In the genomic region with DNA sequence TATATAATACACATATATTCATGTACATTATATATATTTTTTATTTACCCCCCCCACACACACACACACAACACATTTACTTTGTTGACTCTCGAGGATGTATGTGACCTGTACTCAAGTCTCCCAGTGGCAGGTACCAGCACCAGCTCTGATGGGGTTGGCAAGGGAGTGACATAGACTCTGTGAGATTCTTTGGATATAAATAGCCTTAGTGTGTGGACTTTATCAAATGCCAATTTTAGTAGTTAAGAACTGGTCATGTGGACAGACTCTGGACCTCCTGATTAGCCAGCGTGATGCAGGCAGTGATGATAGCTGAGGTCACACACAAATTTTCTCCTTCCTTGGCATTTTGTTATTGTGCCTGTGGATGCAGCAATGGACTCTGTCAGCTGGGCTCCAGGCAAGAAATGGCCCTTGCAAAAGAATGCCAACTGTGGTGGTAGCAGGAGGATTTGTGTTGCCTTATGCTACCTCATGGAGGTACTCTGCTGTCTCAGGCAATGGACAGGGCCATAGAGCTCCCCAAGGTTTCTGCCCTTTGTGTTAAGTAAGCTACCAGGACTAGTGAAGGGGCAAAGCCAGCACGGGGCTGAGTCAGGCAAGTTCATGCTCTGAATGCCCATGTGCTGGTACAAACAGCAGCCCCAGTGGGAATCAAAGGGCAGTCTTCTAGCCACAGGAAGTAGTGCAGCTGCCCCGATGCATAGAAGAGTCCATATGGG, we compare ENCODE assay signal across 16 cellular contexts.
DNase-seq lines count a peak whose midpoint lies in the region; ATAC-seq, FAIRE-seq and TF ChIP-seq lines count a peak whose summit lies in the region.
"Had no signal": no experiment of that assay in that cellular context is flagged by ENCODE, and none has a peak within 500 bp of the region (broad histone marks: within the 10 kb centered on the region; RNA-seq: fewer than 3 reads in every experiment).

No MANE protein-coding gene starts in this region.

- H3K4me3 ChIP-seq in GM12878 (no peak overlapping the region), right atrium auricular region (no peak overlapping the region)

- ATAC-seq in GM12878, result peak; percentile 32
- no peak for ATAC-seq in HG03159 (IDR thresholded peaks at IDR 0.05; ENCODE audit: unreplicated experiment)
- ATAC-seq: HepG2, Panc1 had no signal

- no peak overlapping the region for H3K27ac ChIP-seq in GM12878 (ENCODE audit: control insufficient read depth, insufficient read depth)
- peak overlapping the region; percentile 42 to 68 for H3K27ac ChIP-seq in right atrium auricular region
- H3K27ac ChIP-seq: KMS-11 had no signal

- BruUV-seq in GM12878 (replicated peaks; lab: Mats Ljungman, UMichigan), result no TSS peak

- 22% methylated on average over 4 of the region's 4 CpGs for WGBS in GM12878 (ENCODE audit: insufficient coverage, insufficient replicate concordance, low lambda C conversion rate, missing lambda C conversion rate)

- TF ChIP-seq RAD21 in GM12878 (IDR thresholded peaks at IDR 0.05; ENCODE audit: insufficient read depth, low read depth, low read length), result no peak

- H3K27me3 ChIP-seq in GM12878 (replicated peaks in 1 of 2; ENCODE audit: control insufficient read depth in 2 of 2, insufficient read depth in 2 of 2, low read length in 1 of 2) (no peaks in the 10 kb centered on the region), right atrium auricular region (no peaks in the 10 kb centered on the region)

- intact Hi-C loops in GM12878 (cut with micrococcal nuclease; ENCODE audit: unreplicated experiment), result no loop called here

- H4K20me1 ChIP-seq in GM12878 (ENCODE audit: control insufficient read depth, insufficient read depth), result no peaks in the 10 kb centered on the region

- no peak overlapping the region for H2AFZ ChIP-seq in GM12878 (ENCODE audit: control insufficient read depth, low read depth, low read length)

- CTCF ChIA-PET in GM12878 (lab: Yijun Ruan, JAX), result interaction anchor here (1.2 kb wide), 1 partner anchor 9 kb away, joined by 3 read pairs; no protein-coding TSS in a partner anchor

- RAD21 ChIA-PET in GM12878 (lab: Charles Lee; ENCODE audit: unreplicated experiment), result no interaction called here

- no peaks in the 10 kb centered on the region for H3K4me1 ChIP-seq in GM12878 (ENCODE audit: control insufficient read depth, insufficient read depth, low read length)
- H3K4me1 ChIP-seq in right atrium auricular region, result no peaks in the 10 kb centered on the region
- H3K4me1 ChIP-seq: Caco-2 had no signal

- H3K9me3 ChIP-seq in GM12878 (replicated peaks; ENCODE audit: control insufficient read depth, insufficient read depth, low read length) (no peaks in the 10 kb centered on the region), right atrium auricular region (no peaks in the 10 kb centered on the region)
- H3K9me3 ChIP-seq: Caco-2 had no signal

- DNase-seq in DMS53 treated with DMSO at 0.1 percent for 48 hours (lab: John Stamatoyannopoulos, UW; ENCODE audit: unreplicated experiment), result peak; percentile 16
- peak; percentile 13 for DNase-seq in NCI-H524 treated with DMSO at 0.1 percent for 48 hours (lab: John Stamatoyannopoulos, UW)
- no peak for DNase-seq in GM12878 (ENCODE audit: low read depth, low spot score)
- DNase-seq in right atrium auricular region (ENCODE audit: low spot score), result no peak
- DNase-seq in NCI-H1092 treated with DMSO at 0.1 percent for 48 hours (lab: John Stamatoyannopoulos, UW), result no peak
- DNase-seq in NCI-H2196 treated with DMSO at 0.1 percent for 48 hours (lab: John Stamatoyannopoulos, UW; ENCODE audit: unreplicated experiment), result no peak
- no peak for DNase-seq in nucleus accumbens (lab: John Stamatoyannopoulos, UW)
- DNase-seq: AML-193, Caco-2, NCI-H1048, NCI-H1694 treated with DMSO at 0.1 percent for 48 hours, NCI-H2107 had no signal

- in situ Hi-C loops in GM12878 (cut with MboI), result no loop called here

- H3K36me3 ChIP-seq in GM12878 (ENCODE audit: control insufficient read depth in 2 of 2, insufficient read depth in 2 of 2, low read length in 1 of 2) (no peaks in the 10 kb centered on the region), right atrium auricular region (no peaks in the 10 kb centered on the region)

- no peaks in the 10 kb centered on the region for H3K79me2 ChIP-seq in GM12878 (ENCODE audit: control insufficient read depth, insufficient read depth, low read length)

- no peak for FAIRE-seq in GM12878 (lab: Jason Lieb, UNC)
- FAIRE-seq: HepG2 had no signal

- POLR2A ChIA-PET in GM12878 (lab: Charles Lee), result no interaction called here

- H3K9ac ChIP-seq in GM12878 (ENCODE audit: control insufficient read depth, insufficient read depth, low read length), result no peak overlapping the region
- H3K9ac ChIP-seq: KMS-11 had no signal

- no peak for TF ChIP-seq POLR2A in GM12878 (IDR thresholded peaks at IDR 0.05; ENCODE audit: low read depth, low read length)

- H3K4me2 ChIP-seq in GM12878 (ENCODE audit: control insufficient read depth, insufficient read depth), result no peak overlapping the region
- H3K4me2 ChIP-seq: KMS-11 had no signal

- SMC1A ChIA-PET in GM12878 (lab: Charles Lee; ENCODE audit: uncharacterized antibody, unreplicated experiment), result interaction anchor here (1.7 kb wide), 1 partner anchor 12 kb away, joined by 4 read pairs; no protein-coding TSS in a partner anchor

- TF ChIP-seq CTCF in GM12878 (IDR thresholded peaks at IDR 0.05 in 2 of 3, conservative IDR thresholded peaks at IDR 0.05 in 1 of 3; ENCODE audit: control insufficient read depth in 2 of 3, extremely low read depth in 1 of 3, insufficient read depth in 1 of 3, low read depth in 3 of 3, low read length in 3 of 3) (no peak), right atrium auricular region (IDR thresholded peaks at IDR 0.05) (no peak)

- no peak for TF ChIP-seq EP300 in GM12878 (IDR thresholded peaks at IDR 0.05; ENCODE audit: borderline replicate concordance in 1 of 2, control insufficient read depth in 1 of 2, low read depth in 2 of 2, low read length in 2 of 2)

TF ChIP-seq in GM12878, 131 proteins besides CTCF, POLR2A, EP300 and RAD21:
- TF ChIP-seq LARP7 (IDR thresholded peaks at IDR 0.05) (no peak), ZNF274 (IDR thresholded peaks at IDR 0.05; ENCODE audit: insufficient read depth, insufficient read length) (no peak), SP1 (IDR thresholded peaks at IDR 0.05; ENCODE audit: low read depth, low read length) (no peak)
- TF ChIP-seq, protein P1, sequence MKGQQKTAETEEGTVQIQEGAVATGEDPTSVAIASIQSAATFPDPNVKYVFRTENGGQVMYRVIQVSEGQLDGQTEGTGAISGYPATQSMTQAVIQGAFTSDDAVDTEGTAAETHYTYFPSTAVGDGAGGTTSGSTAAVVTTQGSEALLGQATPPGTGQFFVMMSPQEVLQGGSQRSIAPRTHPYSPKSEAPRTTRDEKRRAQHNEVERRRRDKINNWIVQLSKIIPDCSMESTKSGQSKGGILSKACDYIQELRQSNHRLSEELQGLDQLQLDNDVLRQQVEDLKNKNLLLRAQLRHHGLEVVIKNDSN (IDR thresholded peaks at IDR 0.05; ENCODE audit: borderline replicate concordance, extremely low read length, insufficient read depth, low read depth, low read length), result no peak
- TF ChIP-seq, protein P2, sequence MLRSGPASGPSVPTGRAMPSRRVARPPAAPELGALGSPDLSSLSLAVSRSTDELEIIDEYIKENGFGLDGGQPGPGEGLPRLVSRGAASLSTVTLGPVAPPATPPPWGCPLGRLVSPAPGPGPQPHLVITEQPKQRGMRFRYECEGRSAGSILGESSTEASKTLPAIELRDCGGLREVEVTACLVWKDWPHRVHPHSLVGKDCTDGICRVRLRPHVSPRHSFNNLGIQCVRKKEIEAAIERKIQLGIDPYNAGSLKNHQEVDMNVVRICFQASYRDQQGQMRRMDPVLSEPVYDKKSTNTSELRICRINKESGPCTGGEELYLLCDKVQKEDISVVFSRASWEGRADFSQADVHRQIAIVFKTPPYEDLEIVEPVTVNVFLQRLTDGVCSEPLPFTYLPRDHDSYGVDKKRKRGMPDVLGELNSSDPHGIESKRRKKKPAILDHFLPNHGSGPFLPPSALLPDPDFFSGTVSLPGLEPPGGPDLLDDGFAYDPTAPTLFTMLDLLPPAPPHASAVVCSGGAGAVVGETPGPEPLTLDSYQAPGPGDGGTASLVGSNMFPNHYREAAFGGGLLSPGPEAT (IDR thresholded peaks at IDR 0.05; ENCODE audit: low read depth), result no peak

Comparison
In these comparisons a context has a peak if more than half of its experiments do, and no peak if none do; other contexts are left out.
1. DNase-seq: peak in DMS53 treated with DMSO at 0.1 percent for 48 hours (single experiment) and NCI-H524 treated with DMSO at 0.1 percent for 48 hours (single experiment); none in GM12878 (single experiment), right atrium auricular region (single experiment), NCI-H1092 treated with DMSO at 0.1 percent for 48 hours (single experiment), NCI-H2196 treated with DMSO at 0.1 percent for 48 hours (single experiment) and nucleus accumbens (0 of 56).